ENCODE assay signal across 21 cellular contexts in the genomic region with DNA sequence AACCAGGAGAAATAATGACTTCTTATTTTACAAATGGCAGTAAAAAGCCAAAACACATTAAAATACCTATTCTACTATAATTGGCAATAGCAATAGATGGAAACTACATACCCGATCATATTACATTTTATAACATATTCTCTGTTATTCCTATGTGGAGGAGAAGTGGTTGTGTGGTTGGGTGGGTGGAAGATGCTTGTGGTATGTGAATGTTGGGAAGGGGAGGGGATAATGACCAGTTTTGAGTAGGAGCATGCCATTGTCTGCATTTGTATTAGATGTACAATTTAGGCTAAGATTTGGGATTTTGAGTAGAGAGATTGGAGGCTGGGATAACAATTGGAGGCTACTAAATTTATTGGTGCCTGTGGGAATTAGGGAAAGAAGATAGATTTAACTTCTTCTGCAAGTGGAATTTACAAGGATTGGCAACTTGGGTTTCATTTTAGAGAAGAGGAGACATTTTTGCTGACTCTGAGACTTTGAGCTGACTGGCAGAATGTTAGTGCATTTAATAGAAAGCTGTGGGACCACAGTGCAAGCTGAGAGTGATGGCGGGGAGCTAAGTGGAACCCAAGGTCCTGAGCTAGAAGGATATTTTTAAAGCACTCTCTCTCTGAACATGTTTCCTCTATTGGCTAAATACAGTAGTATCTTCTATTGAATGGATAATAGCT.
"Had no signal": no experiment of that assay in that cellular context is flagged by ENCODE, and none has a peak within 500 bp of the region (broad histone marks: within the 10 kb centered on the region; RNA-seq: fewer than 3 reads in every experiment).

No MANE protein-coding gene starts in this region.

- H3K4me3 ChIP-seq: gastrocnemius medialis, neural progenitor cell, thoracic aorta, tibial nerve, upper lobe of left lung had no signal

- H3K27me3 Mint-ChIP-seq: naive thymus-derived CD4-positive, alpha-beta T cell; progenitor cell of endocrine pancreas; stimulated activated naive B cell treated with anti-CD40 and anti-IgM and Interleukin-4, amounts not matched to agents 10 μg/mL and 1 μg/mL and 100 μg/mL, for 72 hours; stimulated activated naive CD8-positive, alpha-beta T cell treated with anti-CD3 and anti-CD28 coated beads, Interleukin-15, Interleukin-2, amounts not matched to agents 100 ng/mL and 50 ng/mL, for 24 hours had no signal

- H3K36me3 Mint-ChIP-seq: neural progenitor cell had no signal

- H3K27ac ChIP-seq: epithelial cell of prostate, gastrocnemius medialis, neural progenitor cell, parathyroid adenoma, thoracic aorta, tibial nerve, upper lobe of left lung had no signal

- DNase-seq: cortex of kidney; endodermal cell; foreskin fibroblast; gastrocnemius medialis; head of caudate nucleus; mesendoderm; midbrain; naive thymus-derived CD4-positive, alpha-beta T cell; small intestine; stimulated activated CD4-positive, alpha-beta T cell treated with anti-CD3 and anti-CD28 coated beads, Interleukin-15, amount 100 ng/mL, for 24 hours; stimulated activated CD4-positive, alpha-beta T cell treated with anti-CD3 and anti-CD28 coated beads, Interleukin-2, amount 100 ng/mL, for 48 hours; stimulated activated naive B cell treated with anti-CD40 and anti-IgM and Interleukin-4, amounts not matched to agents 10 μg/mL and 1 μg/mL and 100 μg/mL, for 72 hours; upper lobe of left lung had no signal

- H3K4me3 Mint-ChIP-seq: endodermal cell; nephron; neural progenitor cell; stimulated activated naive B cell treated with anti-CD40 and anti-IgM and Interleukin-4, amounts not matched to agents 10 μg/mL and 1 μg/mL and 100 μg/mL, for 72 hours; stimulated activated naive CD8-positive, alpha-beta T cell treated with anti-CD3 and anti-CD28 coated beads, Interleukin-15, Interleukin-2, amounts not matched to agents 100 ng/mL and 50 ng/mL, for 24 hours had no signal

- H3K9me3 ChIP-seq: gastrocnemius medialis, thoracic aorta, tibial nerve, upper lobe of left lung had no signal

- H3K36me3 ChIP-seq: gastrocnemius medialis, neural progenitor cell, thoracic aorta had no signal

- H3K27me3 ChIP-seq: gastrocnemius medialis, neural progenitor cell, tibial nerve, upper lobe of left lung had no signal

- H3K4me1 ChIP-seq: gastrocnemius medialis, neural progenitor cell, parathyroid adenoma, tibial nerve, upper lobe of left lung had no signal

- H3K4me1 Mint-ChIP-seq: endodermal cell, nephron, neural progenitor cell had no signal

- H3K27ac Mint-ChIP-seq: endodermal cell; nephron; neural progenitor cell; progenitor cell of endocrine pancreas; stimulated activated naive B cell treated with anti-CD40 and anti-IgM and Interleukin-4, amounts not matched to agents 10 μg/mL and 1 μg/mL and 100 μg/mL, for 72 hours; stimulated activated naive CD8-positive, alpha-beta T cell treated with anti-CD3 and anti-CD28 coated beads, Interleukin-15, Interleukin-2, amounts not matched to agents 100 ng/mL and 50 ng/mL, for 24 hours had no signal
